In the genomic region with DNA sequence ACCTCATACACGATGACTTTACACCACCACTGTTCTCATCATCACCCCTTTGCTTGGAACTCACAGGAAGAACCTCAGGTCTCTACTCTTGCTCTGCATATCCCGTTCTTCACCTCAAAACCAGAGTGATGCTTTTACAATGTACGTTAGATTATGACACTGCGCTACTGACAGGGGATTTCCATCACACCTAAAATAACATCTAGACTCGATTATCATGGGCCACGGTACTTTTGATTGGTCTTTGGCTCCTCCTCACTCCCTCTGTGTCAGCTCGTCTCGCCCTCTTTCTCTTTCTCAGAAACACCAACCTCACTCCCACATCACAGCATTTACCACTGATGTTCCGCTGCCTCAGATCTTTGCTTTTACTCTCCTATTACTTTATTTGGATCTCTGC, we compare ENCODE assay signal across 13 cellular contexts.
DNase-seq lines count a peak whose midpoint lies in the region; ATAC-seq and FAIRE-seq lines count a peak whose summit lies in the region.
"Had no signal": no experiment of that assay in that cellular context is flagged by ENCODE, and none has a peak within 500 bp of the region (broad histone marks: within the 10 kb centered on the region; RNA-seq: fewer than 3 reads in every experiment).

No MANE protein-coding gene starts in this region.

- intact Hi-C loops in naive thymus-derived CD4-positive, alpha-beta T cell (cut with micrococcal nuclease), result no loop called here

- H3K36me3 ChIP-seq in naive thymus-derived CD4-positive, alpha-beta T cell (ENCODE audit: control insufficient read depth in 2 of 3, insufficient read depth in 3 of 3, low read length in 3 of 3), result no peaks in the 10 kb centered on the region
- H3K36me3 ChIP-seq: Peyer's patch, upper lobe of left lung had no signal

- no peaks in the 10 kb centered on the region for H3K36me3 Mint-ChIP-seq in activated T-cell treated with anti-CD3 and anti-CD28 coated beads, Interleukin-2, amount 50 U/mL, for 72 hours (ENCODE audit: insufficient read depth in 2 of 2)
- H3K36me3 Mint-ChIP-seq in naive thymus-derived CD4-positive, alpha-beta T cell, result no peaks in the 10 kb centered on the region

- no peaks in the 10 kb centered on the region for H3K27me3 Mint-ChIP-seq in activated T-cell treated with anti-CD3 and anti-CD28 coated beads, Interleukin-2, amount 50 U/mL, for 72 hours (ENCODE audit: low read depth)
- no peaks in the 10 kb centered on the region for H3K27me3 Mint-ChIP-seq in naive thymus-derived CD4-positive, alpha-beta T cell

- no peak overlapping the region for H3K27ac Mint-ChIP-seq in activated T-cell treated with anti-CD3 and anti-CD28 coated beads, Interleukin-2, amount 50 U/mL, for 72 hours
- H3K27ac Mint-ChIP-seq in naive thymus-derived CD4-positive, alpha-beta T cell, result no peak overlapping the region

- peak; percentile 67 to 94 for ATAC-seq in activated T-cell treated with anti-CD3 and anti-CD28 coated beads, Interleukin-2, amount 50 U/mL, for 72 hours (replicated peaks in 1 of 2)
- peak; percentile 83 for ATAC-seq in GM21619 (IDR thresholded peaks at IDR 0.05; ENCODE audit: unreplicated experiment)
- ATAC-seq in naive thymus-derived CD4-positive, alpha-beta T cell, result peak; percentile 45

- no peaks in the 10 kb centered on the region for H3K9me3 ChIP-seq in naive thymus-derived CD4-positive, alpha-beta T cell (ENCODE audit: control insufficient read depth in 2 of 3, low read length in 3 of 3)
- H3K9me3 ChIP-seq: Peyer's patch, upper lobe of left lung had no signal

- no peak overlapping the region for H3K4me3 Mint-ChIP-seq in activated T-cell treated with anti-CD3 and anti-CD28 coated beads, Interleukin-2, amount 50 U/mL, for 72 hours
- no peak overlapping the region for H3K4me3 Mint-ChIP-seq in naive thymus-derived CD4-positive, alpha-beta T cell

- H3K4me1 Mint-ChIP-seq in activated T-cell treated with anti-CD3 and anti-CD28 coated beads, Interleukin-2, amount 50 U/mL, for 72 hours (ENCODE audit: low read depth), result no peaks in the 10 kb centered on the region
- no peaks in the 10 kb centered on the region for H3K4me1 Mint-ChIP-seq in naive thymus-derived CD4-positive, alpha-beta T cell

- POLR2A ChIA-PET in naive thymus-derived CD4-positive, alpha-beta T cell (lab: Charles Lee), result no interaction called here

- H3K27ac ChIP-seq in naive thymus-derived CD4-positive, alpha-beta T cell (ENCODE audit: low read depth, low read length), result no peak overlapping the region
- H3K27ac ChIP-seq: Peyer's patch, upper lobe of left lung had no signal

- CTCF ChIA-PET in naive thymus-derived CD4-positive, alpha-beta T cell (lab: Charles Lee), result no interaction called here

- H3K9me3 Mint-ChIP-seq in activated T-cell treated with anti-CD3 and anti-CD28 coated beads, Interleukin-2, amount 50 U/mL, for 72 hours, result no peaks in the 10 kb centered on the region
- peaks cover 0 to 4% (median 0%) of the 10 kb centered on the region in 11 donors for H3K9me3 Mint-ChIP-seq in naive thymus-derived CD4-positive, alpha-beta T cell

- DNase-seq in activated T-cell treated with anti-CD3 and anti-CD28 coated beads, Interleukin-2, amount 50 U/mL, for 72 hours, result peak; percentile 1 to 17
- no peak for DNase-seq in activated T-cell treated with anti-CD3 and anti-CD28 coated beads, Interleukin-2, amount 50 U/mL, for 48 hours
- DNase-seq in HTR-8/SVneo (ENCODE audit: insufficient read length, low spot score) (no peak), GDM1 (lab: John Stamatoyannopoulos, UW) (no peak), RPMI8226 (no peak), NCI-H1436 treated with DMSO at 0.1 percent for 48 hours (lab: John Stamatoyannopoulos, UW) (no peak)
- DNase-seq in naive thymus-derived CD4-positive, alpha-beta T cell, result no peak
- DNase-seq: activated CD8-positive, alpha-beta memory T cell treated with anti-CD3 and anti-CD28 coated beads for 24 hours; NCI-H1105 treated with DMSO at 0.1 percent for 48 hours; Peyer's patch; upper lobe of left lung had no signal

- peak; percentile 4 for FAIRE-seq in HTR-8/SVneo (lab: Jason Lieb, UNC)
- FAIRE-seq: D721Med had no signal

- H3K4me3 ChIP-seq in naive thymus-derived CD4-positive, alpha-beta T cell (ENCODE audit: low read length), result no peak overlapping the region
- H3K4me3 ChIP-seq: Peyer's patch, upper lobe of left lung had no signal

- no peaks in the 10 kb centered on the region for H3K4me1 ChIP-seq in naive thymus-derived CD4-positive, alpha-beta T cell (ENCODE audit: control insufficient read depth in 2 of 2, insufficient read depth in 2 of 2, low read length in 2 of 2)
- H3K4me1 ChIP-seq: upper lobe of left lung had no signal

- no peaks in the 10 kb centered on the region for H3K27me3 ChIP-seq in naive thymus-derived CD4-positive, alpha-beta T cell (ENCODE audit: control insufficient read depth in 2 of 2, insufficient read depth in 2 of 2, low read length in 2 of 2)
- H3K27me3 ChIP-seq: Peyer's patch, upper lobe of left lung had no signal

Comparison
In these comparisons a context has a peak if more than half of its experiments do, and no peak if none do; other contexts are left out.
1. DNase-seq: peak in activated T-cell treated with anti-CD3 and anti-CD28 coated beads, Interleukin-2, amount 50 U/mL, for 72 hours (2 of 2); none in activated T-cell treated with anti-CD3 and anti-CD28 coated beads, Interleukin-2, amount 50 U/mL, for 48 hours (0 of 2), HTR-8/SVneo (single experiment), naive thymus-derived CD4-positive, alpha-beta T cell (0 of 9), GDM1 (single experiment), RPMI8226 (single experiment) and NCI-H1436 treated with DMSO at 0.1 percent for 48 hours (single experiment).
2. Peak in every context shown above with its lines, with median percentiles within 50 percentile points of each other: ATAC-seq.